ENCODE assay signal across 8 cellular contexts in genomic region chr19:4732680-4733114, GRCh38. TPM values are rescaled to one million over a fixed set of nuclear protein-coding genes. Genes with fewer than 3 reads are reported as not detected.
DNase-seq lines count a peak whose midpoint lies in the region; ATAC-seq and TF ChIP-seq lines count a peak whose summit lies in the region.

No MANE protein-coding gene starts in this region.

- no peaks in the 10 kb centered on the region for H3K9me3 ChIP-seq in HAP-1

- TF ChIP-seq CTCF in dorsolateral prefrontal cortex (IDR thresholded peaks at IDR 0.05 in 54 of 56, conservative IDR thresholded peaks at IDR 0.05 in 2 of 56; ENCODE audit: low read depth in 1 of 56, partially characterized antibody in 56 of 56), result peak; percentile 44 to 82 (median 74)

- H3K27ac Mint-ChIP-seq in stimulated activated memory B cell treated with anti-CD40 and anti-IgM and Interleukin-4, amounts not matched to agents 10 μg/mL and 1 μg/mL and 100 μg/mL, for 72 hours, result no peak overlapping the region

- ATAC-seq in stimulated activated memory B cell treated with anti-CD40 and anti-IgM and Interleukin-4, amounts not matched to agents 10 μg/mL and 1 μg/mL and 100 μg/mL, for 72 hours, result peak; percentile 89
- ATAC-seq in HG03521 (IDR thresholded peaks at IDR 0.05; ENCODE audit: unreplicated experiment), result no peak

- no peaks in the 10 kb centered on the region for H3K9me3 Mint-ChIP-seq in stimulated activated memory B cell treated with anti-CD40 and anti-IgM and Interleukin-4, amounts not matched to agents 10 μg/mL and 1 μg/mL and 100 μg/mL, for 72 hours

- DNase-seq in AML-193 (lab: John Stamatoyannopoulos, UW) (peak; percentile 59 to 76), HAP-1 (ENCODE audit: low spot score in 2 of 2) (peak; percentile 70 to 75), NCI-H510A treated with DMSO at 0.1 percent for 48 hours (lab: John Stamatoyannopoulos, UW) (peak; percentile 82), dorsolateral prefrontal cortex (peak in 7 of 10 donors; percentile 36 to 68 (median 56)), lung microvascular endothelial cell (ENCODE audit: low read depth in 2 of 2) (peak; percentile 63 to 76)
- DNase-seq in activated CD4-positive, alpha-beta T cell treated with anti-CD3 and anti-CD28 coated beads for 48 hours, result peak; percentile 67

- H3K27me3 ChIP-seq in HAP-1 (ENCODE audit: low read depth), result 0 out of 2 replicates have a peak, but pooled peaks cover 3% of the 10 kb centered on the region
- H3K27me3 ChIP-seq in dorsolateral prefrontal cortex, result peaks cover 0 to 3% (median 0%) of the 10 kb centered on the region in 45 donors

- H3K27me3 Mint-ChIP-seq in stimulated activated memory B cell treated with anti-CD40 and anti-IgM and Interleukin-4, amounts not matched to agents 10 μg/mL and 1 μg/mL and 100 μg/mL, for 72 hours, result peaks cover 14% of the 10 kb centered on the region

- H3K36me3 ChIP-seq in HAP-1 (replicated peaks), result no peaks in the 10 kb centered on the region

- peaks cover 14% of the 10 kb centered on the region for H3K4me1 Mint-ChIP-seq in stimulated activated memory B cell treated with anti-CD40 and anti-IgM and Interleukin-4, amounts not matched to agents 10 μg/mL and 1 μg/mL and 100 μg/mL, for 72 hours

- intact Hi-C loops in dorsolateral prefrontal cortex (cut with DNase I), result loop anchor here (1.0 to 5.0 kb wide), 3 partner anchors 58 to 300 kb away; partner anchors contain the start of gene FEM1A (in 2 of the 2)

- H3K4me3 ChIP-seq in HAP-1, result no peak overlapping the region
- peak overlapping the region in 44 of 59 donors; percentile 0 to 52 (median 29) for H3K4me3 ChIP-seq in dorsolateral prefrontal cortex

- in situ Hi-C loops in HAP-1 (cut with MboI; ENCODE audit: low sequenced_read_pairs), result loop anchor here (5.0 kb wide), 1 partner anchor 60 kb away; the partner anchor contains the start of gene FEM1A

- peak overlapping the region; percentile 65 for H3K4me3 Mint-ChIP-seq in stimulated activated memory B cell treated with anti-CD40 and anti-IgM and Interleukin-4, amounts not matched to agents 10 μg/mL and 1 μg/mL and 100 μg/mL, for 72 hours

- H3K27ac ChIP-seq in dorsolateral prefrontal cortex, result no peak overlapping the region

- H3K4me1 ChIP-seq in HAP-1, result no peaks in the 10 kb centered on the region

- peaks cover 8% of the 10 kb centered on the region for H3K36me3 Mint-ChIP-seq in stimulated activated memory B cell treated with anti-CD40 and anti-IgM and Interleukin-4, amounts not matched to agents 10 μg/mL and 1 μg/mL and 100 μg/mL, for 72 hours

RNA-seq across cellular contexts. Expression of gene DPP9, which starts 9.1 kb away (rescaled TPM):
- 10 to 100 TPM; 24.5 to 54.3 (median 38.1) TPM for total RNA-seq in dorsolateral prefrontal cortex
- total RNA-seq in lung microvascular endothelial cell, result 14.2 and 19.4 TPM in 2 replicates

RNA-seq across cellular contexts. Expression of gene FEM1A, which starts 58.8 kb away (rescaled TPM):
- total RNA-seq in dorsolateral prefrontal cortex, result 10 to 100 TPM; 12.6 to 24.5 (median 16.8) TPM
- 10.0 and 17.3 TPM in 2 replicates for total RNA-seq in lung microvascular endothelial cell
